ENCODE assay signal across 9 cellular contexts in the genomic region with DNA sequence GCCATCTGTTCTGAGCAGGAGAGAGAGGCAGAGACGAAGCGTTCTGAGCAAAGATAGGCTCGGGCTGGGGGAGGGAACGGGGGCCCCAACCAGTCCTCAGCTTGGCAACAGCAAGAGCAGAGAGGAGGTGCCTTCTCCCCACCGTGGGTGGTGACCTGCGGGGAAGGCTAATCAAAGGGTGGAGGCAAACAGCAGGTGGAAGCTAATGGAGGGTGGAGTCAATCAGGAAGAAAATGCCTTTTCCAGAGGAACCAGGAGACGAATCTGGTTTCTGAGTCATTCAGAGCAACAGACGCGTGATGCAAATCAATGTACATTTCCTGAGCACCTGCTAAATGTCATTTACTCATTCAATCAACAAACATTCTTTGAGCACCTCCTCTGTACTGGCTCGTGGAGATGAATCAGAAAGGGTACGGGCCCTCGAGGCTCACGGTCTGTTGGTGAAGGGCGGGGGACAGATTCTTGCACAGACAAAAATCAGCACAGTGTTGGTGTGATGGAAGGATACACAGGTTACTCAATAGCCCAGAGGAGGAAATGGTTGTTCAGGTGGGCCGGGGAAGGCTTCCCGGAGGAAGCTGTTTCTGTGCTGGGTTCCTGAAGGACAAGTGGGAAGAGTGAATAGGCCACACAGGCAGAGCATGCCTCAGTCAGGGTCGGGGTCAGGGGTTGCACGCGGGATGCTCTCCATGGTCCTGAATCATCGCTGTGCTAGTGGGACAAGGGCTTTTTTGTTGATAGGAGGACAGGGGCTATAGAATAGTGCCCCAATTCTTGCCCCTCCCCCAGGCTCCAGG. TPM values are rescaled to one million over a fixed set of nuclear protein-coding genes. Genes with fewer than 3 reads are reported as not detected.
DNase-seq lines count a peak whose midpoint lies in the region; ATAC-seq, FAIRE-seq and TF ChIP-seq lines count a peak whose summit lies in the region.
"Had no signal": no experiment of that assay in that cellular context is flagged by ENCODE, and none has a peak within 500 bp of the region (broad histone marks: within the 10 kb centered on the region; RNA-seq: fewer than 3 reads in every experiment).

No MANE protein-coding gene starts in this region.

- no peaks in the 10 kb centered on the region for H3K36me3 Mint-ChIP-seq in activated CD4-positive, alpha-beta T cell treated with anti-CD3 and anti-CD28 coated beads, Interleukin-2, amount 10 ng/mL, durations not matched to agents 24 days and 14 days (ENCODE audit: low read depth)

- WGBS in small intestine, 3 donors, result 11 to 43% (median 23%) methylated on average over 20 of the region's 20 CpGs

- peak overlapping the region; percentile 20 to 83 for H3K27ac ChIP-seq in small intestine (ENCODE audit: low read depth in 1 of 2, low read length in 1 of 2)

- no peak for ATAC-seq in GM19328 (IDR thresholded peaks at IDR 0.05; ENCODE audit: unreplicated experiment)

- peaks cover 15% of the 10 kb centered on the region for H3K27me3 Mint-ChIP-seq in activated CD4-positive, alpha-beta T cell treated with anti-CD3 and anti-CD28 coated beads, Interleukin-2, amount 10 ng/mL, durations not matched to agents 24 days and 14 days

- peaks cover 10% of the 10 kb centered on the region for H3K4me1 Mint-ChIP-seq in activated CD4-positive, alpha-beta T cell treated with anti-CD3 and anti-CD28 coated beads, Interleukin-2, amount 10 ng/mL, durations not matched to agents 24 days and 14 days

- no peak overlapping the region for H3K27ac Mint-ChIP-seq in activated CD4-positive, alpha-beta T cell treated with anti-CD3 and anti-CD28 coated beads, Interleukin-2, amount 10 ng/mL, durations not matched to agents 24 days and 14 days

- H3K4me3 Mint-ChIP-seq in activated CD4-positive, alpha-beta T cell treated with anti-CD3 and anti-CD28 coated beads, Interleukin-2, amount 10 ng/mL, durations not matched to agents 24 days and 14 days, result no peak overlapping the region

- TF ChIP-seq CTCF in fibroblast of mammary gland (conservative IDR thresholded peaks at IDR 0.05; ENCODE audit: control insufficient read depth, insufficient read depth, low read depth, low read length), result no peak

- peak; percentile 84 for DNase-seq in activated CD4-positive, alpha-beta T cell treated with anti-CD3 and anti-CD28 coated beads, Interleukin-2, amount 10 ng/mL, durations not matched to agents 24 days and 14 days
- no peak for DNase-seq in activated CD4-positive, alpha-beta T cell treated with anti-CD3 and anti-CD28 coated beads, Interleukin-2, amount 50 U/mL, for 4 hours
- peak; percentile 36 for DNase-seq in RPMI7951 (ENCODE audit: low read depth)
- DNase-seq in fibroblast of mammary gland (ENCODE audit: low read depth), result peak; percentile 30
- peak; percentile 84 for DNase-seq in small intestine
- DNase-seq in NCI-H2081 treated with DMSO at 0.1 percent for 48 hours (lab: John Stamatoyannopoulos, UW), result no peak
- no peak for DNase-seq in NCI-H226

- H3K27me3 ChIP-seq in small intestine (ENCODE audit: control insufficient read depth in 2 of 2, insufficient read depth in 2 of 2, low read length in 2 of 2), result no peaks in the 10 kb centered on the region

- FAIRE-seq in small intestine (lab: Jason Lieb, UNC), result no peak

- intact Hi-C loops in activated CD4-positive, alpha-beta T cell treated with anti-CD3 and anti-CD28 coated beads, Interleukin-2, amount 10 ng/mL, durations not matched to agents 24 days and 14 days (cut with micrococcal nuclease), result no loop called here

- H3K4me3 ChIP-seq in fibroblast of mammary gland (ENCODE audit: control insufficient read depth, low read depth, low read length) (no peak overlapping the region), small intestine (ENCODE audit: low read depth in 1 of 2, low read length in 2 of 2) (no peak overlapping the region)

- peaks cover 0 to 2% of the 10 kb centered on the region in 2 donors for H3K4me1 ChIP-seq in small intestine (ENCODE audit: control insufficient read depth in 2 of 2, insufficient read depth in 1 of 2, low read depth in 1 of 2, low read length in 1 of 2)

- no peaks in the 10 kb centered on the region for H3K36me3 ChIP-seq in small intestine (ENCODE audit: control insufficient read depth in 2 of 2, insufficient read depth in 2 of 2, low read length in 2 of 2)

- no peaks in the 10 kb centered on the region for H3K9me3 ChIP-seq in small intestine (ENCODE audit: control insufficient read depth, low read depth)

- H3K9me3 Mint-ChIP-seq in activated CD4-positive, alpha-beta T cell treated with anti-CD3 and anti-CD28 coated beads, Interleukin-2, amount 10 ng/mL, durations not matched to agents 24 days and 14 days, result no peaks in the 10 kb centered on the region
- H3K9me3 Mint-ChIP-seq: CD8-positive, alpha-beta memory T cell had no signal

RNA-seq across cellular contexts. Expression of a gene that starts 5.7 kb away (rescaled TPM):
- 0.17 and 0.28 TPM in 2 replicates for total RNA-seq in activated CD4-positive, alpha-beta T cell treated with anti-CD3 and anti-CD28 coated beads, Interleukin-2, amount 10 ng/mL, durations not matched to agents 24 days and 14 days
- total RNA-seq in RPMI7951 (2014; rRNA removed; shearing (Covaris generic)), result not detected in 2 replicates
- polyA plus RNA-seq in small intestine, result 10 to 100 TPM in 2 of 3 donors, 1 to 10 TPM in 1; 6.3 to 37.3 (median 34.6) TPM

RNA-seq across cellular contexts. Expression of a gene that starts 59.2 kb away (rescaled TPM):
- total RNA-seq in activated CD4-positive, alpha-beta T cell treated with anti-CD3 and anti-CD28 coated beads, Interleukin-2, amount 10 ng/mL, durations not matched to agents 24 days and 14 days, result 1.3 and 1.9 TPM in 2 replicates
- not detected in 2 replicates for total RNA-seq in RPMI7951 (2014; rRNA removed; shearing (Covaris generic))
- 1 to 10 TPM in 2 of 3 donors, under 1 TPM in 1; 0.45 to 2.4 (median 2.4) TPM for polyA plus RNA-seq in small intestine

Comparison
In these comparisons a context has a peak if more than half of its experiments do, and no peak if none do; other contexts are left out.
1. DNase-seq: peak in activated CD4-positive, alpha-beta T cell treated with anti-CD3 and anti-CD28 coated beads, Interleukin-2, amount 10 ng/mL, durations not matched to agents 24 days and 14 days (single experiment), RPMI7951 (single experiment), fibroblast of mammary gland (single experiment) and small intestine (single experiment); none in activated CD4-positive, alpha-beta T cell treated with anti-CD3 and anti-CD28 coated beads, Interleukin-2, amount 50 U/mL, for 4 hours (0 of 2), NCI-H2081 treated with DMSO at 0.1 percent for 48 hours (single experiment) and NCI-H226 (single experiment).